Comparison of ENCODE assay signal across 33 cellular contexts in genomic region chr2:7884338-7884737, GRCh38.
"Had no signal": no experiment of that assay in that cellular context is flagged by ENCODE, and none has a peak within 500 bp of the region (broad histone marks: within the 10 kb centered on the region; RNA-seq: fewer than 3 reads in every experiment).

No MANE protein-coding gene starts in this region.

- H3K4me1 Mint-ChIP-seq: activated CD4-positive, alpha-beta T cell treated with anti-CD3 and anti-CD28 coated beads for 36 hours; activated CD4-positive, alpha-beta T cell treated with anti-CD3 and anti-CD28 coated beads, Interleukin-2, amount 10 ng/mL, durations not matched to agents 24 days and 14 days; activated naive CD4-positive, alpha-beta T cell treated with anti-CD3 and anti-CD28 coated beads, Interleukin-2, amount 10 ng/mL, durations not matched to agents 7 days and 5 days; activated naive CD8-positive, alpha-beta T cell treated with anti-CD3 and anti-CD28 coated beads, Interleukin-2, amount 10 ng/mL, durations not matched to agents 7 days and 5 days; T-cell had no signal

- H3K9me3 ChIP-seq: ascending aorta, breast epithelium, colonic mucosa, esophagus squamous epithelium, gastroesophageal sphincter had no signal

- H3K36me3 Mint-ChIP-seq: activated CD4-positive, alpha-beta memory T cell treated with anti-CD3 and anti-CD28 coated beads for 36 hours; activated naive CD4-positive, alpha-beta T cell treated with anti-CD3 and anti-CD28 coated beads, Interleukin-2, amount 10 ng/mL, durations not matched to agents 7 days and 5 days; brain; T-cell had no signal

- H3K27ac Mint-ChIP-seq: activated CD4-positive, alpha-beta memory T cell treated with anti-CD3 and anti-CD28 coated beads for 36 hours; activated CD4-positive, alpha-beta T cell treated with anti-CD3 and anti-CD28 coated beads for 36 hours; activated CD4-positive, alpha-beta T cell treated with anti-CD3 and anti-CD28 coated beads, Interleukin-2, amount 10 ng/mL, durations not matched to agents 24 days and 14 days; activated CD8-positive, alpha-beta memory T cell treated with anti-CD3 and anti-CD28 coated beads, Interleukin-2, amount 10 ng/mL, durations not matched to agents 7 days and 5 days; activated CD8-positive, alpha-beta T cell treated with anti-CD3 and anti-CD28 coated beads, Interleukin-2, amount 10 ng/mL, durations not matched to agents 7 days and 5 days; activated naive CD4-positive, alpha-beta T cell treated with anti-CD3 and anti-CD28 coated beads, Interleukin-2, amount 10 ng/mL, durations not matched to agents 7 days and 5 days; activated naive CD8-positive, alpha-beta T cell treated with anti-CD3 and anti-CD28 coated beads, Interleukin-2, amount 10 ng/mL, durations not matched to agents 7 days and 5 days; T-cell; T-helper 1 cell treated with Interleukin-12 subunit alpha and Interleukin-12 subunit beta and Interleukin-4 antibody, amounts not matched to agents 30 μg/mL and 1 μg/mL, for 36 hours; T-helper 2 cell treated with Interferon-gamma antibody and Interleukin-4, amounts not matched to agents 5 μg/mL and 100 μg/mL, for 36 hours had no signal

- H3K4me3 Mint-ChIP-seq: activated CD4-positive, alpha-beta memory T cell treated with anti-CD3 and anti-CD28 coated beads for 36 hours; activated CD4-positive, alpha-beta T cell treated with anti-CD3 and anti-CD28 coated beads for 36 hours; activated CD4-positive, alpha-beta T cell treated with anti-CD3 and anti-CD28 coated beads, Interleukin-2, amount 10 ng/mL, durations not matched to agents 24 days and 14 days; activated CD8-positive, alpha-beta memory T cell treated with anti-CD3 and anti-CD28 coated beads, Interleukin-2, amount 10 ng/mL, durations not matched to agents 7 days and 5 days; activated CD8-positive, alpha-beta T cell treated with anti-CD3 and anti-CD28 coated beads, Interleukin-2, amount 10 ng/mL, durations not matched to agents 7 days and 5 days; activated naive CD4-positive, alpha-beta T cell treated with anti-CD3 and anti-CD28 coated beads, Interleukin-2, amount 10 ng/mL, durations not matched to agents 7 days and 5 days; activated naive CD8-positive, alpha-beta T cell treated with anti-CD3 and anti-CD28 coated beads, Interleukin-2, amount 10 ng/mL, durations not matched to agents 7 days and 5 days; brain; T-cell; T-helper 1 cell treated with Interleukin-12 subunit alpha and Interleukin-12 subunit beta and Interleukin-4 antibody, amounts not matched to agents 30 μg/mL and 1 μg/mL, for 36 hours; T-helper 2 cell treated with Interferon-gamma antibody and Interleukin-4, amounts not matched to agents 5 μg/mL and 100 μg/mL, for 36 hours had no signal

- H3K27ac ChIP-seq: ascending aorta, breast epithelium, cardiac muscle cell, colonic mucosa, esophagus squamous epithelium, gastroesophageal sphincter, WERI-Rb-1 had no signal

- H3K9me3 Mint-ChIP-seq: activated naive CD4-positive, alpha-beta T cell treated with anti-CD3 and anti-CD28 coated beads, Interleukin-2, amount 10 ng/mL, durations not matched to agents 7 days and 5 days; T-cell had no signal

- ATAC-seq: activated CD4-positive, alpha-beta T cell treated with anti-CD3 and anti-CD28 coated beads for 36 hours; activated CD8-positive, alpha-beta memory T cell treated with anti-CD3 and anti-CD28 coated beads, Interleukin-2, amount 10 ng/mL, durations not matched to agents 7 days and 5 days; activated CD8-positive, alpha-beta T cell treated with anti-CD3 and anti-CD28 coated beads, Interleukin-2, amount 10 ng/mL, durations not matched to agents 7 days and 5 days; activated naive CD4-positive, alpha-beta T cell treated with anti-CD3 and anti-CD28 coated beads, Interleukin-2, amount 50 U/mL, for 72 hours; gastroesophageal sphincter; T-cell had no signal

- H3K27me3 Mint-ChIP-seq: activated CD4-positive, alpha-beta memory T cell treated with anti-CD3 and anti-CD28 coated beads for 36 hours; activated CD4-positive, alpha-beta T cell treated with anti-CD3 and anti-CD28 coated beads for 36 hours; activated CD8-positive, alpha-beta memory T cell treated with anti-CD3 and anti-CD28 coated beads, Interleukin-2, amount 10 ng/mL, durations not matched to agents 7 days and 5 days; activated naive CD4-positive, alpha-beta T cell treated with anti-CD3 and anti-CD28 coated beads, Interleukin-2, amount 10 ng/mL, durations not matched to agents 7 days and 5 days; activated naive CD8-positive, alpha-beta T cell treated with anti-CD3 and anti-CD28 coated beads, Interleukin-2, amount 10 ng/mL, durations not matched to agents 7 days and 5 days; brain; T-cell had no signal

- H3K4me3 ChIP-seq: ascending aorta, breast epithelium, cardiac muscle cell, colonic mucosa, esophagus squamous epithelium, gastroesophageal sphincter had no signal

- DNase-seq: activated CD4-positive, alpha-beta memory T cell treated with anti-CD3 and anti-CD28 coated beads for 36 hours; activated CD4-positive, alpha-beta T cell treated with anti-CD3 and anti-CD28 coated beads for 36 hours; activated CD4-positive, alpha-beta T cell treated with anti-CD3 and anti-CD28 coated beads, Interleukin-2, amount 10 ng/mL, durations not matched to agents 24 days and 14 days; activated CD4-positive, CD25-positive, alpha-beta regulatory T cell; activated CD4-positive, CD25-positive, alpha-beta regulatory T cell treated with anti-CD3 and anti-CD28 coated beads, Interleukin-2, amount 50 U/mL, for 72 hours; activated CD8-positive, alpha-beta memory T cell treated with anti-CD3 and anti-CD28 coated beads, Interleukin-2, amount 10 ng/mL, durations not matched to agents 7 days and 5 days; activated CD8-positive, alpha-beta memory T cell treated with anti-CD3 and anti-CD28 coated beads, Interleukin-2, amount 50 U/mL, for 4 hours; activated CD8-positive, alpha-beta T cell treated with anti-CD3 and anti-CD28 coated beads, Interleukin-2, amount 10 ng/mL, durations not matched to agents 7 days and 5 days; activated gamma-delta T cell; activated naive CD4-positive, alpha-beta T cell; activated naive CD4-positive, alpha-beta T cell treated with anti-CD3 and anti-CD28 coated beads, Interleukin-2, amount 10 ng/mL, durations not matched to agents 7 days and 5 days; activated naive CD8-positive, alpha-beta T cell treated with anti-CD3 and anti-CD28 coated beads, Interleukin-2, amount 10 ng/mL, durations not matched to agents 7 days and 5 days; activated T-cell treated with anti-CD3 and anti-CD28 coated beads, Interleukin-2, amount 50 U/mL, for 1 hour; activated T-cell treated with anti-CD3 and anti-CD28 coated beads, Interleukin-2, amount 50 U/mL, for 48 hours; central memory CD4-positive, alpha-beta T cell; cerebellar nuclear complex; colonic mucosa; effector CD8-positive, alpha-beta T cell; erythroblast; esophagus squamous epithelium; foreskin melanocyte; SW 1271; T-cell; T1000; WERI-Rb-1 had no signal

- H3K27me3 ChIP-seq: ascending aorta, breast epithelium, cardiac muscle cell, colonic mucosa, esophagus squamous epithelium, gastroesophageal sphincter had no signal

- H3K4me1 ChIP-seq: ascending aorta, breast epithelium, colonic mucosa, esophagus squamous epithelium, gastroesophageal sphincter had no signal

- H3K36me3 ChIP-seq: ascending aorta, breast epithelium, cardiac muscle cell, colonic mucosa, esophagus squamous epithelium, gastroesophageal sphincter, WERI-Rb-1 had no signal
